ENCODE assay signal across 1 cellular context in genomic region chr6:32191696-32192607, GRCh38.
TF ChIP-seq lines count a peak whose summit lies in the region.

No MANE protein-coding gene starts in this region.

TF ChIP-seq in GM23338, 12 proteins besides CTCF, POLR2A, EP300 and RAD21 (continued from another document):
- TF ChIP-seq, protein P1, sequence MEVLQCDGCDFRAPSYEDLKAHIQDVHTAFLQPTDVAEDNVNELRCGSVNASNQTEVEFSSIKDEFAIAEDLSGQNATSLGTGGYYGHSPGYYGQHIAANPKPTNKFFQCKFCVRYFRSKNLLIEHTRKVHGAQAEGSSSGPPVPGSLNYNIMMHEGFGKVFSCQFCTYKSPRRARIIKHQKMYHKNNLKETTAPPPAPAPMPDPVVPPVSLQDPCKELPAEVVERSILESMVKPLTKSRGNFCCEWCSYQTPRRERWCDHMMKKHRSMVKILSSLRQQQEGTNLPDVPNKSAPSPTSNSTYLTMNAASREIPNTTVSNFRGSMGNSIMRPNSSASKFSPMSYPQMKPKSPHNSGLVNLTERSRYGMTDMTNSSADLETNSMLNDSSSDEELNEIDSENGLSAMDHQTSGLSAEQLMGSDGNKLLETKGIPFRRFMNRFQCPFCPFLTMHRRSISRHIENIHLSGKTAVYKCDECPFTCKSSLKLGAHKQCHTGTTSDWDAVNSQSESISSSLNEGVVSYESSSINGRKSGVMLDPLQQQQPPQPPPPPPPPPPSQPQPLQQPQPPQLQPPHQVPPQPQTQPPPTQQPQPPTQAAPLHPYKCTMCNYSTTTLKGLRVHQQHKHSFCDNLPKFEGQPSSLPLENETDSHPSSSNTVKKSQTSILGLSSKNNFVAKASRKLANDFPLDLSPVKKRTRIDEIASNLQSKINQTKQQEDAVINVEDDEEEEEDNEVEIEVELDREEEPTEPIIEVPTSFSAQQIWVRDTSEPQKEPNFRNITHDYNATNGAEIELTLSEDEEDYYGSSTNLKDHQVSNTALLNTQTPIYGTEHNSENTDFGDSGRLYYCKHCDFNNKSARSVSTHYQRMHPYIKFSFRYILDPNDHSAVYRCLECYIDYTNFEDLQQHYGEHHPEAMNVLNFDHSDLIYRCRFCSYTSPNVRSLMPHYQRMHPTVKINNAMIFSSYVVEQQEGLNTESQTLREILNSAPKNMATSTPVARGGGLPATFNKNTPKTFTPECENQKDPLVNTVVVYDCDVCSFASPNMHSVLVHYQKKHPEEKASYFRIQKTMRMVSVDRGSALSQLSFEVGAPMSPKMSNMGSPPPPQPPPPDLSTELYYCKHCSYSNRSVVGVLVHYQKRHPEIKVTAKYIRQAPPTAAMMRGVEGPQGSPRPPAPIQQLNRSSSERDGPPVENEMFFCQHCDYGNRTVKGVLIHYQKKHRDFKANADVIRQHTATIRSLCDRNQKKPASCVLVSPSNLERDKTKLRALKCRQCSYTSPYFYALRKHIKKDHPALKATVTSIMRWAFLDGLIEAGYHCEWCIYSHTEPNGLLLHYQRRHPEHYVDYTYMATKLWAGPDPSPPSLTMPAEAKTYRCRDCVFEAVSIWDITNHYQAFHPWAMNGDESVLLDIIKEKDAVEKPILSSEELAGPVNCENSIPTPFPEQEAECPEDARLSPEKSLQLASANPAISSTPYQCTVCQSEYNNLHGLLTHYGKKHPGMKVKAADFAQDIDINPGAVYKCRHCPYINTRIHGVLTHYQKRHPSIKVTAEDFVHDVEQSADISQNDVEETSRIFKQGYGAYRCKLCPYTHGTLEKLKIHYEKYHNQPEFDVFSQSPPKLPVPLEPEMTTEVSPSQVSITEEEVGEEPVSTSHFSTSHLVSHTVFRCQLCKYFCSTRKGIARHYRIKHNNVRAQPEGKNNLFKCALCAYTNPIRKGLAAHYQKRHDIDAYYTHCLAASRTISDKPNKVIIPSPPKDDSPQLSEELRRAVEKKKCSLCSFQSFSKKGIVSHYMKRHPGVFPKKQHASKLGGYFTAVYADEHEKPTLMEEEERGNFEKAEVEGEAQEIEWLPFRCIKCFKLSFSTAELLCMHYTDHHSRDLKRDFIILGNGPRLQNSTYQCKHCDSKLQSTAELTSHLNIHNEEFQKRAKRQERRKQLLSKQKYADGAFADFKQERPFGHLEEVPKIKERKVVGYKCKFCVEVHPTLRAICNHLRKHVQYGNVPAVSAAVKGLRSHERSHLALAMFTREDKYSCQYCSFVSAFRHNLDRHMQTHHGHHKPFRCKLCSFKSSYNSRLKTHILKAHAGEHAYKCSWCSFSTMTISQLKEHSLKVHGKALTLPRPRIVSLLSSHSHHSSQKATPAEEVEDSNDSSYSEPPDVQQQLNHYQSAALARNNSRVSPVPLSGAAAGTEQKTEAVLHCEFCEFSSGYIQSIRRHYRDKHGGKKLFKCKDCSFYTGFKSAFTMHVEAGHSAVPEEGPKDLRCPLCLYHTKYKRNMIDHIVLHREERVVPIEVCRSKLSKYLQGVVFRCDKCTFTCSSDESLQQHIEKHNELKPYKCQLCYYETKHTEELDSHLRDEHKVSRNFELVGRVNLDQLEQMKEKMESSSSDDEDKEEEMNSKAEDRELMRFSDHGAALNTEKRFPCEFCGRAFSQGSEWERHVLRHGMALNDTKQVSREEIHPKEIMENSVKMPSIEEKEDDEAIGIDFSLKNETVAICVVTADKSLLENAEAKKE (CRISPR knock-in tag; IDR thresholded peaks at IDR 0.05) = no peak
- no peak for TF ChIP-seq ZNF331 (CRISPR knock-in tag; IDR thresholded peaks at IDR 0.05; ENCODE audit: low read depth)
- TF ChIP-seq, protein P2, sequence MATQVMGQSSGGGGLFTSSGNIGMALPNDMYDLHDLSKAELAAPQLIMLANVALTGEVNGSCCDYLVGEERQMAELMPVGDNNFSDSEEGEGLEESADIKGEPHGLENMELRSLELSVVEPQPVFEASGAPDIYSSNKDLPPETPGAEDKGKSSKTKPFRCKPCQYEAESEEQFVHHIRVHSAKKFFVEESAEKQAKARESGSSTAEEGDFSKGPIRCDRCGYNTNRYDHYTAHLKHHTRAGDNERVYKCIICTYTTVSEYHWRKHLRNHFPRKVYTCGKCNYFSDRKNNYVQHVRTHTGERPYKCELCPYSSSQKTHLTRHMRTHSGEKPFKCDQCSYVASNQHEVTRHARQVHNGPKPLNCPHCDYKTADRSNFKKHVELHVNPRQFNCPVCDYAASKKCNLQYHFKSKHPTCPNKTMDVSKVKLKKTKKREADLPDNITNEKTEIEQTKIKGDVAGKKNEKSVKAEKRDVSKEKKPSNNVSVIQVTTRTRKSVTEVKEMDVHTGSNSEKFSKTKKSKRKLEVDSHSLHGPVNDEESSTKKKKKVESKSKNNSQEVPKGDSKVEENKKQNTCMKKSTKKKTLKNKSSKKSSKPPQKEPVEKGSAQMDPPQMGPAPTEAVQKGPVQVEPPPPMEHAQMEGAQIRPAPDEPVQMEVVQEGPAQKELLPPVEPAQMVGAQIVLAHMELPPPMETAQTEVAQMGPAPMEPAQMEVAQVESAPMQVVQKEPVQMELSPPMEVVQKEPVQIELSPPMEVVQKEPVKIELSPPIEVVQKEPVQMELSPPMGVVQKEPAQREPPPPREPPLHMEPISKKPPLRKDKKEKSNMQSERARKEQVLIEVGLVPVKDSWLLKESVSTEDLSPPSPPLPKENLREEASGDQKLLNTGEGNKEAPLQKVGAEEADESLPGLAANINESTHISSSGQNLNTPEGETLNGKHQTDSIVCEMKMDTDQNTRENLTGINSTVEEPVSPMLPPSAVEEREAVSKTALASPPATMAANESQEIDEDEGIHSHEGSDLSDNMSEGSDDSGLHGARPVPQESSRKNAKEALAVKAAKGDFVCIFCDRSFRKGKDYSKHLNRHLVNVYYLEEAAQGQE (IDR thresholded peaks at IDR 0.05; ENCODE audit: unreplicated experiment) = no peak
- no peak for TF ChIP-seq EZH2 (IDR thresholded peaks at IDR 0.05; ENCODE audit: low read depth, unreplicated experiment)
- no peak for TF ChIP-seq CREB1 (CRISPR knock-in tag; IDR thresholded peaks at IDR 0.05; ENCODE audit: low read depth)
- no peak for TF ChIP-seq ETS1 (IDR thresholded peaks at IDR 0.05)
- TF ChIP-seq EZH2phosphoT487 (IDR thresholded peaks at IDR 0.05; ENCODE audit: unreplicated experiment) = no peak
- TF ChIP-seq ZNF114 (CRISPR knock-in tag; IDR thresholded peaks at IDR 0.05) = no peak
- no peak for TF ChIP-seq POLR2AphosphoS5 (IDR thresholded peaks at IDR 0.05; ENCODE audit: low read depth)
- no peak for TF ChIP-seq JUNB (IDR thresholded peaks at IDR 0.05; ENCODE audit: unreplicated experiment)
